Comparison of ENCODE assay signal across 27 cellular contexts in genomic region chr11:77724639-77725038, GRCh38.
A peak's percentile ranks its signal among the peaks of the same experiment; 100 is the strongest.
DNase-seq lines count a peak whose midpoint lies in the region; ATAC-seq, FAIRE-seq and TF ChIP-seq lines count a peak whose summit lies in the region.
"Had no signal": no experiment of that assay in that cellular context is flagged by ENCODE, and none has a peak within 500 bp of the region (broad histone marks: within the 10 kb centered on the region; RNA-seq: fewer than 3 reads in every experiment).

No MANE protein-coding gene starts in this region.

- H3K9me1 ChIP-seq in K562 (ENCODE audit: control insufficient read depth, insufficient read depth, low read length): no peaks in the 10 kb centered on the region

- POLR2A ChIA-PET in A673 (lab: Charles Lee; ENCODE audit: low non-redundant PET): no interaction called here
- POLR2A ChIA-PET in K562 (lab: Yijun Ruan, JAX): no interaction called here

- H2AFZ ChIP-seq in K562 (ENCODE audit: low read depth, low read length): no peak overlapping the region
- no peak overlapping the region for H2AFZ ChIP-seq in Karpas-422 (ENCODE audit: low read length)

- DNase-seq in A673 (ENCODE audit: low spot score): peak; percentile 49
- DNase-seq in GM12891 (ENCODE audit: insufficient read length, low spot score): no peak
- DNase-seq in NCI-H2107 (lab: John Stamatoyannopoulos, UW): peak; percentile 17
- no peak for DNase-seq in K562 (ENCODE audit: extremely low read depth in 1 of 4, low spot score in 3 of 4)
- no peak for DNase-seq in Karpas-422
- DNase-seq in ecto neural progenitor cell (ENCODE audit: low spot score): no peak
- DNase-seq in foreskin keratinocyte: no peak
- DNase-seq: activated CD4-positive, alpha-beta memory T cell treated with anti-CD3 and anti-CD28 coated beads, Interleukin-2, amount 10 ng/mL, durations not matched to agents 7 days and 5 days; activated naive CD4-positive, alpha-beta T cell treated with anti-CD3 and anti-CD28 coated beads, Interleukin-2, amount 50 U/mL, for 16 hours; amniotic stem cell; brain microvascular endothelial cell; DMS53; gastrocnemius medialis; H9; hippocampal formation; KG1; left cardiac atrium; NCI-H2081 treated with DMSO at 0.1 percent for 48 hours; NCI-H510A treated with DMSO at 0.1 percent for 48 hours; Peyer's patch; SHP77 treated with DMSO at 0.1 percent for 48 hours; stimulated activated CD4-positive, alpha-beta T cell treated with anti-CD3 and anti-CD28 coated beads, Interleukin-15, amount 100 ng/mL, for 24 hours; stimulated activated CD4-positive, alpha-beta T cell treated with anti-CD3 and anti-CD28 coated beads, Interleukin-4, amount 100 ng/mL, for 4 hours had no signal

- H3K79me2 ChIP-seq in K562 (ENCODE audit: control insufficient read depth, insufficient read depth, low read length): no peaks in the 10 kb centered on the region
- peaks cover 74% of the 10 kb centered on the region for H3K79me2 ChIP-seq in Karpas-422 (ENCODE audit: low read length)

- in situ Hi-C loops in K562 (cut with MboI): no loop called here

- no peak overlapping the region for H3K4me2 ChIP-seq in K562 (ENCODE audit: insufficient read depth, low read length)
- H3K4me2 ChIP-seq in Karpas-422 (ENCODE audit: low read depth, low read length, poor library complexity, severe bottlenecking): no peak overlapping the region

- no peak for TF ChIP-seq RAD21 in K562 (CRISPR knock-in tag; conservative IDR thresholded peaks at IDR 0.05 in 1 of 2, IDR thresholded peaks at IDR 0.05 in 1 of 2)

- CTCF ChIA-PET in A673 (lab: Charles Lee) (no interaction called here), K562 (lab: Yijun Ruan, JAX; ENCODE audit: low intra/inter-chr PET ratio) (no interaction called here)

- H4K20me1 ChIP-seq in K562 (replicated peaks; ENCODE audit: control insufficient read depth, insufficient read depth, low read length): no peaks in the 10 kb centered on the region
- H4K20me1 ChIP-seq in Karpas-422 (ENCODE audit: insufficient read depth, low read depth, low read length): no peaks in the 10 kb centered on the region

- H3K27me3 ChIP-seq in A673 (replicated peaks; ENCODE audit: insufficient read depth, low read depth, low read length, poor library complexity) (no peaks in the 10 kb centered on the region), K562 (ENCODE audit: control insufficient read depth in 2 of 2, insufficient read depth in 2 of 2, low read length in 2 of 2) (no peaks in the 10 kb centered on the region), Karpas-422 (ENCODE audit: low read length) (no peaks in the 10 kb centered on the region), foreskin keratinocyte (no peaks in the 10 kb centered on the region)
- H3K27me3 ChIP-seq: brain microvascular endothelial cell, gastrocnemius medialis, Peyer's patch had no signal

- intact Hi-C loops in A673 (cut with micrococcal nuclease; ENCODE audit: unreplicated experiment) (no loop called here), K562 (cut with micrococcal nuclease) (no loop called here)

- H3K36me3 ChIP-seq in A673 (ENCODE audit: insufficient read depth, low read length, poor library complexity, severe bottlenecking): peaks cover 13% of the 10 kb centered on the region
- H3K36me3 ChIP-seq in K562 (ENCODE audit: control insufficient read depth, insufficient read depth, low read length): peaks cover 25% of the 10 kb centered on the region; the same call in 2 of the 3 replicates
- peaks cover 25% of the 10 kb centered on the region; the same call in 1 of the 2 replicates for H3K36me3 ChIP-seq in Karpas-422 (ENCODE audit: insufficient read depth, low read length)

- peaks cover 14% of the 10 kb centered on the region for H3K4me1 ChIP-seq in A673 (ENCODE audit: insufficient read depth, low read length, poor library complexity, severe bottlenecking)
- no peaks in the 10 kb centered on the region for H3K4me1 ChIP-seq in K562 (replicated peaks in 1 of 2; ENCODE audit: control insufficient read depth in 2 of 2, insufficient read depth in 2 of 2, low read length in 2 of 2)
- peaks cover 19% of the 10 kb centered on the region for H3K4me1 ChIP-seq in Karpas-422 (ENCODE audit: low read length)
- H3K4me1 ChIP-seq in foreskin keratinocyte: no peaks in the 10 kb centered on the region
- H3K4me1 ChIP-seq: gastrocnemius medialis had no signal

- FAIRE-seq in GM12891 (lab: Jason Lieb, UNC) (peak; percentile 55), K562 (lab: Jason Lieb, UNC) (no peak)
- FAIRE-seq: endothelial cell of umbilical vein, HTR-8/SVneo had no signal

- H3K9ac ChIP-seq in K562 (ENCODE audit: insufficient read depth in 1 of 2, low read depth in 2 of 2, low read length in 2 of 2) (no peak overlapping the region), Karpas-422 (ENCODE audit: low read length) (no peak overlapping the region)

- TF ChIP-seq POLR2A in GM12891 (IDR thresholded peaks at IDR 0.05; ENCODE audit: low read depth, low read length) (no peak), K562 (conservative IDR thresholded peaks at IDR 0.05) (no peak)

- H3K9me2 ChIP-seq in Karpas-422 (replicated peaks; ENCODE audit: insufficient read depth, low read length): no peaks in the 10 kb centered on the region

- H3K27ac ChIP-seq in A673 (ENCODE audit: low read depth, low read length, poor library complexity, severe bottlenecking) (no peak overlapping the region), K562 (ENCODE audit: extremely low read depth, low read depth, low read length) (no peak overlapping the region), Karpas-422 (ENCODE audit: low read length) (no peak overlapping the region), foreskin keratinocyte (no peak overlapping the region)
- H3K27ac ChIP-seq: brain microvascular endothelial cell, gastrocnemius medialis, Peyer's patch had no signal

- no peak for TF ChIP-seq EP300 in K562 (IDR thresholded peaks at IDR 0.05; ENCODE audit: low read length)

- TF ChIP-seq CTCF in A673 (conservative IDR thresholded peaks at IDR 0.05; ENCODE audit: low read depth, low read length): no peak
- no peak for TF ChIP-seq CTCF in K562 (IDR thresholded peaks at IDR 0.05 in 2 of 3, conservative IDR thresholded peaks at IDR 0.05 in 1 of 3; ENCODE audit: insufficient read depth in 2 of 3, low read depth in 1 of 3, low read length in 3 of 3)
- no peak for TF ChIP-seq CTCF in foreskin keratinocyte (conservative IDR thresholded peaks at IDR 0.05)

- WGBS in K562 (ENCODE audit: insufficient coverage, low coverage, missing lambda C conversion rate): 69% methylated on average over 4 of the region's 4 CpGs

- H3K4me3 ChIP-seq in A673 (ENCODE audit: low read depth, low read length, poor library complexity, severe bottlenecking) (no peak overlapping the region), K562 (no peak overlapping the region), Karpas-422 (ENCODE audit: low read length) (no peak overlapping the region)
- H3K4me3 ChIP-seq: gastrocnemius medialis, Peyer's patch had no signal

- H3K9me3 ChIP-seq in A673 (ENCODE audit: low read depth, low read length, poor library complexity, severe bottlenecking): no peaks in the 10 kb centered on the region
- H3K9me3 ChIP-seq in K562 (replicated peaks; ENCODE audit: control insufficient read depth, insufficient read depth, low read depth, low read length): no peaks in the 10 kb centered on the region
- no peaks in the 10 kb centered on the region for H3K9me3 ChIP-seq in Karpas-422 (ENCODE audit: low read length)
- H3K9me3 ChIP-seq: gastrocnemius medialis, Peyer's patch had no signal

- no TSS peak for BruUV-seq in A673 (replicated peaks; lab: Mats Ljungman, UMichigan)
- no TSS peak for BruUV-seq in K562 (replicated peaks; lab: Mats Ljungman, UMichigan)

- ATAC-seq in K562 (no peak), HG03045 (IDR thresholded peaks at IDR 0.05; ENCODE audit: unreplicated experiment) (no peak), foreskin keratinocyte (no peak)
- ATAC-seq: gastrocnemius medialis; left cardiac atrium; natural killer cell treated with Interleukin-12 subunit alpha and Interleukin-12 subunit beta and Interleukin-15 and Interleukin-18, amount 100 ng/mL, for 72 hours had no signal

TF ChIP-seq in GM12891, 5 proteins besides CTCF, POLR2A, EP300 and RAD21:
- TF ChIP-seq POU2F2 (IDR thresholded peaks at IDR 0.05; ENCODE audit: low read depth, low read length) (no peak), SPI1 (IDR thresholded peaks at IDR 0.05; ENCODE audit: low read depth, low read length) (no peak), PAX5 (IDR thresholded peaks at IDR 0.05; ENCODE audit: insufficient read depth, low read length, severe bottlenecking) (no peak), POLR2AphosphoS5 (IDR thresholded peaks at IDR 0.05; ENCODE audit: low read depth, low read length) (no peak), TAF1 (IDR thresholded peaks at IDR 0.05; ENCODE audit: low read depth, low read length) (no peak)
TF ChIP-seq in GM12891: peak in this region for 0.

TF ChIP-seq in K562, 482 proteins besides CTCF, POLR2A, EP300 and RAD21:
- TF ChIP-seq IRF2 (CRISPR knock-in tag; IDR thresholded peaks at IDR 0.05) (0 out of 2 replicates have a peak, but pooled peaks have one; percentile 15), REST (CRISPR knock-in tag; IDR thresholded peaks at IDR 0.05; ENCODE audit: low read depth) (no peak)

Comparison
In these comparisons a context has a peak if more than half of its experiments do, and no peak if none do; other contexts are left out.
1. DNase-seq: peak in A673 (single experiment) and NCI-H2107 (single experiment); none in GM12891 (single experiment), K562 (0 of 4), Karpas-422 (single experiment), ecto neural progenitor cell (single experiment) and foreskin keratinocyte (0 of 2).